Comparison of ENCODE assay signal across 8 cellular contexts in the genomic region with DNA sequence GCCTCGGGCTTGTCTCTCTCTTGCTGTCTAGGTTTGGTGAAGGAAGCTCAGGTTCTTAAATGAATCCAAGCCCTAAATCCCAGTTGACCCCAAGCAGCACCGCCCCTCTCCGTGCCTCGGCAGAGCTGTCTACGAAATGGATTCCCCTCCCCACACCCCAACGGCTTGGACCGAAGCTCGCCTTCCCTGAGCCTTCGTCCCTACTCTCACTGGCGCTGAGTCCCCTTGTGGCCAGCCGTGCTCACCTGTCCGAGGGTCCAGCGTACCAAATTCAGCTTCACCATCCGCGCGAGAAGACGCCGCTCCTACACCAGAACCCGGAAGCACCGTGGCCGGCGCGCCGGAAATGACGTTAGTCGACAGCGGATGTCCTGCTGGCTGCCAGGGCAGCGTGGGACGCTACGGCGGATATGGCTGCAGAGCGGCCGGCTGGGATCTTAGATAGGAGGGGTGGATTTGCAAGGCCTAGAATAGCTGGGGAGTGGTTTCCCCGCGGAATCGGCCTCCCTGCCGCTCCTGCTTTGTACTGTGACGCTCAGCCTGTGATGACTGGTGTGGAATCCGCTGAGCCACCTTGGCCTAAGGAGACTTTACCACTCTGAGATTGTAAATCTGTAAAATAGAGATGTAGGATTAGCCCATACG. TPM values are rescaled to one million over a fixed set of nuclear protein-coding genes. Genes with fewer than 3 reads are reported as not detected.
DNase-seq lines count a peak whose midpoint lies in the region; ATAC-seq and TF ChIP-seq lines count a peak whose summit lies in the region.

A gene (minus strand): TSS at position 325 of the 645 bp plus-strand sequence. CDS start 2,201 bp downstream, outside the sequence.

- no peaks in the 10 kb centered on the region for H3K9me3 Mint-ChIP-seq in CD4-positive, alpha-beta memory T cell

- H3K27me3 ChIP-seq in CD4-positive, alpha-beta memory T cell (ENCODE audit: insufficient read depth, low read length) = no peaks in the 10 kb centered on the region
- H3K27me3 ChIP-seq in lung (ENCODE audit: control insufficient read depth, insufficient read depth) = no peaks in the 10 kb centered on the region

- 0 to 1% methylated on average over 40 of the region's 40 CpGs for WGBS in lung, 2 donors

- intact Hi-C loops in CD4-positive, alpha-beta memory T cell (cut with micrococcal nuclease) = loop anchor here (1.0 to 5.0 kb wide), 3 partner anchors 29 to 160 kb away; a partner anchor contains a TSS

- POLR2A ChIA-PET in CD4-positive, alpha-beta memory T cell (lab: Charles Lee; ENCODE audit: partially characterized antibody) = interaction anchor here (0.9 to 5.5 kb wide), 13 partner anchors 8 to 162 kb away, joined by 3 to 68 read pairs (median 5); a partner anchor contains a TSS
- POLR2A ChIA-PET in activated CD8-positive, alpha-beta memory T cell treated with anti-CD3 and anti-CD28 coated beads for 36 hours (lab: Charles Lee) = interaction anchor here (0.6 to 1.2 kb wide), 4 partner anchors 10 to 162 kb away, joined by 3 to 4 read pairs (median 4); no protein-coding TSS in a partner anchor

- peaks cover 24% of the 10 kb centered on the region for H3K36me3 ChIP-seq in CD4-positive, alpha-beta memory T cell (ENCODE audit: insufficient read depth, low read length)
- H3K36me3 ChIP-seq in lung (ENCODE audit: control insufficient read depth in 2 of 2, insufficient read depth in 2 of 2, low read length in 2 of 2) = peaks cover 0 to 13% of the 10 kb centered on the region in 2 donors

- peaks cover 21% of the 10 kb centered on the region for H3K4me1 ChIP-seq in CD4-positive, alpha-beta memory T cell (ENCODE audit: insufficient read depth, low read length)
- H3K4me1 ChIP-seq in lung (ENCODE audit: control insufficient read depth in 2 of 2, insufficient read depth in 2 of 2, low read length in 2 of 2) = peaks cover 4 to 9% of the 10 kb centered on the region in 2 donors

- ATAC-seq in GM19452 (IDR thresholded peaks at IDR 0.05; ENCODE audit: unreplicated experiment) = peak; percentile 94
- peak; percentile 92 for ATAC-seq in lung (ENCODE audit: insufficient read depth, low FRiP score)

- H3K27me3 Mint-ChIP-seq in CD4-positive, alpha-beta memory T cell = no peaks in the 10 kb centered on the region

- peak within 1 kb of the TSS; percentile 83 to 90 for H3K4me3 ChIP-seq in CD4-positive, alpha-beta memory T cell (ENCODE audit: low read length in 2 of 2)
- peak within 1 kb of the TSS; percentile 99 for H3K4me3 ChIP-seq in lung

- CTCF ChIA-PET in CD4-positive, alpha-beta memory T cell (lab: Charles Lee; ENCODE audit: partially characterized antibody) = interaction anchor here (0.6 to 2.0 kb wide), 6 partner anchors 9 to 131 kb away, joined by 3 to 11 read pairs (median 4); a partner anchor contains a TSS
- CTCF ChIA-PET in activated CD8-positive, alpha-beta memory T cell treated with anti-CD3 and anti-CD28 coated beads for 36 hours (lab: Charles Lee) = interaction anchor here (1.2 to 1.5 kb wide), 2 partner anchors 9 to 162 kb away, joined by 3 to 4 read pairs; no protein-coding TSS in a partner anchor

- DNase-seq in CD4-positive, alpha-beta memory T cell = peak; percentile 83 to 90 (median 84)
- DNase-seq in HPDE6-E6E7 (ENCODE audit: extremely low spot score) (peak; percentile 96), NOMO-1 (lab: John Stamatoyannopoulos, UW; ENCODE audit: unreplicated experiment in 2 of 2) (peak; percentile 75 to 79), lung (ENCODE audit: low spot score) (peak; percentile 96)
- DNase-seq in effector CD8-positive, alpha-beta T cell (lab: John Stamatoyannopoulos, UW) = peak; percentile 80
- DNase-seq in stimulated activated CD4-positive, alpha-beta T cell treated with anti-CD3 and anti-CD28 coated beads, TNF-alpha, amount 100 ng/mL, for 24 hours (ENCODE audit: low read depth in 3 of 3) = peak; percentile 88 to 94 (median 92)

- H3K4me3 Mint-ChIP-seq in CD4-positive, alpha-beta memory T cell = peak within 1 kb of the TSS; percentile 99 to 100 (median 99)

- H3K27ac Mint-ChIP-seq in CD4-positive, alpha-beta memory T cell = peak within 1 kb of the TSS; percentile 95 to 100 (median 100)

- H3K36me3 Mint-ChIP-seq in CD4-positive, alpha-beta memory T cell = peaks cover 11 to 41% of the 10 kb centered on the region in 2 donors

- peaks cover 26 to 46% (median 40%) of the 10 kb centered on the region in 4 donors for H3K4me1 Mint-ChIP-seq in CD4-positive, alpha-beta memory T cell

- H3K9me3 ChIP-seq in CD4-positive, alpha-beta memory T cell (ENCODE audit: control insufficient read depth in 1 of 2, low read length in 2 of 2) = no peaks in the 10 kb centered on the region
- H3K9me3 ChIP-seq in lung (ENCODE audit: control insufficient read depth in 2 of 2, insufficient read depth in 1 of 2, low read length in 1 of 2) = no peaks in the 10 kb centered on the region

- TF ChIP-seq CTCF in lung (IDR thresholded peaks at IDR 0.05; ENCODE audit: control extremely low read depth, extremely low read depth) = no peak

- peak within 1 kb of the TSS; percentile 94 for H3K27ac ChIP-seq in CD4-positive, alpha-beta memory T cell (ENCODE audit: low read depth, low read length)
- peak within 1 kb of the TSS; percentile 67 to 73 for H3K27ac ChIP-seq in lung (ENCODE audit: low read depth in 1 of 2, low read length in 1 of 2)

RNA-seq across cellular contexts. Expression of the gene that starts here (rescaled TPM):
- total RNA-seq in CD4-positive, alpha-beta memory T cell = 10 to 100 TPM; 72.7 to 74.5 TPM
- 10 to 100 TPM; 22.2 to 45.4 TPM for polyA plus RNA-seq in CD4-positive, alpha-beta memory T cell
- total RNA-seq in activated CD8-positive, alpha-beta memory T cell treated with anti-CD3 and anti-CD28 coated beads for 36 hours = 10 to 100 TPM; 46.4 to 48.6 TPM
- 10 to 100 TPM; 25.5 to 37.2 TPM for total RNA-seq in lung
- polyA plus RNA-seq in lung = 10 to 100 TPM; 18.4 to 23.5 TPM

Comparison
In these comparisons a context has a peak if more than half of its experiments do, and no peak if none do; other contexts are left out.
1. Peak in every context shown above with its lines: DNase-seq, ATAC-seq, H3K4me3 ChIP-seq and H3K27ac ChIP-seq.